Comparison of ENCODE assay signal across 9 cellular contexts in genomic region chr6:108622601-108623335, GRCh38.
DNase-seq lines count a peak whose midpoint lies in the region; ATAC-seq and TF ChIP-seq lines count a peak whose summit lies in the region.
"Had no signal": no experiment of that assay in that cellular context is flagged by ENCODE, and none has a peak within 500 bp of the region (broad histone marks: within the 10 kb centered on the region; RNA-seq: fewer than 3 reads in every experiment).

No MANE protein-coding gene starts in this region.

- TF ChIP-seq CTCF in cardiac fibroblast (IDR thresholded peaks at IDR 0.05; ENCODE audit: low read depth, low read length) = no peak

- ATAC-seq in Right ventricle myocardium inferior = peak; percentile 76
- ATAC-seq in HG02798 (IDR thresholded peaks at IDR 0.05; ENCODE audit: poor library complexity, unreplicated experiment) = no peak
- no peak for ATAC-seq in GM19023 (IDR thresholded peaks at IDR 0.05; ENCODE audit: unreplicated experiment)
- ATAC-seq: stimulated activated naive CD8-positive, alpha-beta T cell treated with anti-CD3 and anti-CD28 coated beads, Interleukin-15, amount 100 ng/mL, for 72 hours had no signal

- peak overlapping the region in 1 of 2 donors; percentile 19 for H3K4me3 ChIP-seq in cardiac fibroblast (replicated peaks in 1 of 2; ENCODE audit: low read depth in 2 of 2, low read length in 2 of 2)

- DNase-seq in Right ventricle myocardium inferior (ENCODE audit: missing footprints) (peak; percentile 66), cardiac septum (ENCODE audit: low spot score) (no peak), cardiac fibroblast (ENCODE audit: low read depth in 2 of 2) (peak; percentile 94 to 95), medulla oblongata (ENCODE audit: extremely low spot score) (peak; percentile 51), NCI-H1417 (lab: John Stamatoyannopoulos, UW) (no peak), NCI-H2171 treated with DMSO at 0.1 percent for 48 hours (lab: John Stamatoyannopoulos, UW) (no peak)
- DNase-seq: stimulated activated naive CD8-positive, alpha-beta T cell treated with anti-CD3 and anti-CD28 coated beads, Interleukin-15, amount 100 ng/mL, for 72 hours had no signal

- intact Hi-C loops in Right ventricle myocardium inferior (cut with DNase I) (no loop called here), cardiac septum (cut with DNase I) (no loop called here)

Comparison
In these comparisons a context has a peak if more than half of its experiments do, and no peak if none do; other contexts are left out.
1. DNase-seq: peak in Right ventricle myocardium inferior (single experiment), cardiac fibroblast (2 of 2) and medulla oblongata (single experiment); none in cardiac septum (single experiment), NCI-H1417 (0 of 3) and NCI-H2171 treated with DMSO at 0.1 percent for 48 hours (single experiment).